14 cellular contexts compared by ENCODE assay signal in the genomic region with DNA sequence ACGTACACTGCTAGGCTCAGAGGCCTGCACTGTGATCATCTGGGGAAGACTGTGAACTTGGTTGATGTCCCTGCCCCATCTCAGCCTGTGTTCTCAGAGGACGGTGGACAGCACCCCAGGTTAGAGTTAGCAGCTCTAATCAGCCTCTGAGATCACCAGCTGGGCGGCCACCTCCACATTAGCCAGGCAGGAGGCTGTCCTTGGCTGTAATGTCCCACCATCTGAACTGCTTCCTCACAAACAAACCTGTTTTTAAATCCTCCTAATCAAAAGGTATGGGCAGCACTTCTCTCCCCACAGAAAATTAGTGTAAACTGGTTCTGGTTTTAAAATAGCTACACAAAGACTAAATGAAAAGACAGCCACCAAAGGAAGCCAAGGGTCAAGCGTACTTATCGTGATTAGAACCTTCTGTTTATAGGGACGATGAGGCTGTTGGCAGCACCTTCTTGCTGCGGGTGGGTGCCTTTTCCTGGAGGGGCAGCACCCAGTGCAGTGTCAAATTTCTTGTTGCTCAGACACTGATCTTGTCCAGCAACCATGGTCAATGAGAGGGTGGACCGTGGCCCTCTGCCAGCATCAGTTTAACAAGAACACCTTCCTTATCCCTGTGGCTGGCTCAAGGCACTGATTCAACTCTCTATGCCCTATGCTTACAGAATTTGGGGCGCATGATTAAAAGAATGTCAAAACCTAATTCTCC. TPM values are rescaled to one million over a fixed set of nuclear protein-coding genes. Genes with fewer than 3 reads are reported as not detected.
DNase-seq lines count a peak whose midpoint lies in the region; ATAC-seq, FAIRE-seq and TF ChIP-seq lines count a peak whose summit lies in the region.
"Had no signal": no experiment of that assay in that cellular context is flagged by ENCODE, and none has a peak within 500 bp of the region (broad histone marks: within the 10 kb centered on the region; RNA-seq: fewer than 3 reads in every experiment).

No MANE protein-coding gene starts in this region.

- peak overlapping the region; percentile 33; the same call in 1 of the 2 replicates for H2AFZ ChIP-seq in GM12878 (ENCODE audit: control insufficient read depth, low read depth, low read length)

- peaks cover 0 to 5% (median 1%) of the 10 kb centered on the region in 3 donors for H3K27me3 Mint-ChIP-seq in immature natural killer cell (ENCODE audit: low read depth in 3 of 3)

- H3K9ac ChIP-seq in GM12878 (ENCODE audit: control insufficient read depth, insufficient read depth, low read length) = no peak overlapping the region

- H3K4me3 ChIP-seq in GM12878 (no peak overlapping the region), suprapubic skin (no peak overlapping the region)

- no peak overlapping the region for H3K27ac Mint-ChIP-seq in immature natural killer cell

- ATAC-seq in activated CD4-positive, CD25-positive, alpha-beta regulatory T cell treated with anti-CD3 and anti-CD28 coated beads, Interleukin-2, amount 50 U/mL, for 24 hours = no peak
- no peak for ATAC-seq in GM12878
- ATAC-seq in left lobe of liver = peak; percentile 86
- ATAC-seq in GM18517 (IDR thresholded peaks at IDR 0.05; ENCODE audit: unreplicated experiment) = no peak
- no peak for ATAC-seq in HG02571 (IDR thresholded peaks at IDR 0.05; ENCODE audit: unreplicated experiment)

- TF ChIP-seq EP300 in GM12878 (IDR thresholded peaks at IDR 0.05; ENCODE audit: borderline replicate concordance in 1 of 2, control insufficient read depth in 1 of 2, low read depth in 2 of 2, low read length in 2 of 2) (no peak), suprapubic skin (IDR thresholded peaks at IDR 0.05) (no peak)

- no TSS peak for BruUV-seq in GM12878 (replicated peaks; lab: Mats Ljungman, UMichigan)

- DNase-seq in activated CD4-positive, CD25-positive, alpha-beta regulatory T cell treated with anti-CD3 and anti-CD28 coated beads, Interleukin-2, amount 50 U/mL, for 72 hours = peak; percentile 12
- DNase-seq in GM12878 (ENCODE audit: low read depth, low spot score) (no peak), left lobe of liver (ENCODE audit: low spot score) (peak; percentile 70), suprapubic skin (ENCODE audit: low spot score in 2 of 2) (peak; percentile 60 to 70), immature natural killer cell (no peak)
- DNase-seq: ACHN, NCI-H1694 treated with DMSO at 0.1 percent for 48 hours, OCI-M1 had no signal

- WGBS in GM12878 (ENCODE audit: insufficient coverage, insufficient replicate concordance, low lambda C conversion rate, missing lambda C conversion rate) = 57% methylated on average over 9 of the region's 9 CpGs
- 51% methylated on average over 9 of the region's 9 CpGs for WGBS in suprapubic skin

- H3K36me3 ChIP-seq in GM12878 (ENCODE audit: control insufficient read depth in 2 of 2, insufficient read depth in 2 of 2, low read length in 1 of 2) (no peaks in the 10 kb centered on the region), suprapubic skin (no peaks in the 10 kb centered on the region)

- H3K4me1 Mint-ChIP-seq in immature natural killer cell = no peaks in the 10 kb centered on the region

- H3K27me3 ChIP-seq in GM12878 (replicated peaks in 1 of 2; ENCODE audit: control insufficient read depth in 2 of 2, insufficient read depth in 2 of 2, low read length in 1 of 2) (no peaks in the 10 kb centered on the region), suprapubic skin (no peaks in the 10 kb centered on the region)

- H3K4me2 ChIP-seq in GM12878 (ENCODE audit: control insufficient read depth, insufficient read depth) = no peak overlapping the region

- RAD21 ChIA-PET in GM12878 (lab: Charles Lee; ENCODE audit: unreplicated experiment) = interaction anchor here (1.5 kb wide), 1 partner anchor 79 kb away, joined by 4 read pairs; a partner anchor contains a TSS

- no peaks in the 10 kb centered on the region for H3K79me2 ChIP-seq in GM12878 (ENCODE audit: control insufficient read depth, insufficient read depth, low read length)

- no peak for TF ChIP-seq RAD21 in GM12878 (IDR thresholded peaks at IDR 0.05; ENCODE audit: insufficient read depth, low read depth, low read length)

- no peaks in the 10 kb centered on the region for H3K9me3 Mint-ChIP-seq in immature natural killer cell

- POLR2A ChIA-PET in GM12878 (lab: Charles Lee) = no interaction called here

- H4K20me1 ChIP-seq in GM12878 (ENCODE audit: control insufficient read depth, insufficient read depth) = no peaks in the 10 kb centered on the region

- no peak overlapping the region for H3K4me3 Mint-ChIP-seq in immature natural killer cell

- FAIRE-seq in GM12878 (lab: Jason Lieb, UNC) = no peak
- FAIRE-seq: small intestine had no signal

- H3K36me3 Mint-ChIP-seq in immature natural killer cell = no peaks in the 10 kb centered on the region

- TF ChIP-seq CTCF in GM12878 (IDR thresholded peaks at IDR 0.05 in 2 of 3, conservative IDR thresholded peaks at IDR 0.05 in 1 of 3; ENCODE audit: control insufficient read depth in 2 of 3, extremely low read depth in 1 of 3, insufficient read depth in 1 of 3, low read depth in 3 of 3, low read length in 3 of 3) (no peak), suprapubic skin (IDR thresholded peaks at IDR 0.05) (no peak)

- intact Hi-C loops in GM12878 (cut with micrococcal nuclease; ENCODE audit: unreplicated experiment) = no loop called here

- in situ Hi-C loops in GM12878 (cut with MboI) = no loop called here

- H3K9me3 ChIP-seq in GM12878 (replicated peaks; ENCODE audit: control insufficient read depth, insufficient read depth, low read length) (no peaks in the 10 kb centered on the region), suprapubic skin (no peaks in the 10 kb centered on the region)

- H3K27ac ChIP-seq in GM12878 (ENCODE audit: control insufficient read depth, insufficient read depth) (no peak overlapping the region), suprapubic skin (peak overlapping the region; percentile 79)

- no peak for TF ChIP-seq POLR2A in GM12878 (IDR thresholded peaks at IDR 0.05; ENCODE audit: low read depth, low read length)
- TF ChIP-seq POLR2A in suprapubic skin (IDR thresholded peaks at IDR 0.05) = no peak

- SMC1A ChIA-PET in GM12878 (lab: Charles Lee; ENCODE audit: uncharacterized antibody, unreplicated experiment) = interaction anchor here (0.7 to 1.3 kb wide), 2 partner anchors 15 to 30 kb away, joined by 3 to 5 read pairs; no protein-coding TSS in a partner anchor

- CTCF ChIA-PET in GM12878 (lab: Yijun Ruan, JAX) = interaction anchor here (3.8 kb wide), 1 partner anchor 31 kb away, joined by 15 read pairs; no protein-coding TSS in a partner anchor

- H3K4me1 ChIP-seq in GM12878 (ENCODE audit: control insufficient read depth, insufficient read depth, low read length) (no peaks in the 10 kb centered on the region), suprapubic skin (peaks cover 96% of the 10 kb centered on the region)

TF ChIP-seq in GM12878, 131 proteins besides CTCF, POLR2A, EP300 and RAD21 (continues in another document):
- TF ChIP-seq CEBPB (IDR thresholded peaks at IDR 0.05; ENCODE audit: borderline replicate concordance in 1 of 2, low read depth in 2 of 2, low read length in 2 of 2) = no peak

RNA-seq across cellular contexts. Expression of a gene that starts 24.6 kb away (rescaled TPM):
- 0.98 and 1.3 TPM in 2 replicates for total RNA-seq in GM12878 (2013; cell fraction: nucleolus; rRNA removed)
- total RNA-seq in GM12878 (2014; rRNA removed) (0.45 and 0.54 TPM in 2 replicates), GM12878 (2014; rRNA removed; fragmentation: Illumina TruSeq; extraction: Trizol) (0.32 and 0.36 TPM in 2 replicates), GM12878 (2021) (0.49 and 1.1 TPM in 2 replicates), left lobe of liver (not detected), suprapubic skin (100 to 1,000 TPM in 2 of 4 donors, 10 to 100 TPM in 2; 61.8 to 375 (median 102) TPM)
- 0.13 TPM for polyA plus RNA-seq in GM12878 (2011; ENCODE audit: low read depth)
- polyA plus RNA-seq in GM12878 (2011; rRNA removed) (0.45 and 0.60 TPM in 2 replicates), GM12878 (2014; fragmentation: Illumina TruSeq; extraction: Trizol) (0.75 and 2.5 TPM in 2 replicates), GM12878 (2014; fragmentation: Nextera tagmentation; extraction: Ambion mirVana) (under 1 TPM; 0.11 to 0.19 TPM), GM12878 (2014; rRNA removed) (0.33 and 0.88 TPM in 2 replicates), GM12878 (2016; fragmentation: Nextera tagmentation; extraction: Ambion mirVana) (under 1 TPM; 0.39 to 0.71 TPM), immature natural killer cell (under 1 TPM in 1 of 3 donors, not detected in 2; 0.07 TPM)
- 1.2 and 1.3 TPM in 2 replicates for polyA plus RNA-seq in GM12878 (2011; cell fraction: cytosol; rRNA removed)
- polyA plus RNA-seq in GM12878 (2011; cell fraction: nucleus; rRNA removed) = 2.6 and 3.2 TPM in 2 replicates
- polyA plus RNA-seq in GM12878 (2012) = 0.20 and 0.27 TPM in 2 replicates
- 0.44 and 1.9 TPM in 2 replicates for polyA minus RNA-seq in GM12878 (2011; rRNA and poly(A)+ RNA removed)
- polyA minus RNA-seq in GM12878 (2011; cell fraction: cytosol; rRNA and poly(A)+ RNA removed) = 0.52 and 1.6 TPM in 2 replicates
- 0.96 and 1.1 TPM in 2 replicates for polyA minus RNA-seq in GM12878 (2011; cell fraction: nucleus; rRNA and poly(A)+ RNA removed)
- total RNA-seq: chondrocyte had no signal

RNA-seq across cellular contexts. Expression of a gene that starts 54.6 kb away (rescaled TPM):
- 9.0 and 11.7 TPM in 2 replicates for total RNA-seq in GM12878 (2013; cell fraction: nucleolus; rRNA removed)
- total RNA-seq in GM12878 (2014; rRNA removed) = 4.6 and 4.7 TPM in 2 replicates
- 3.7 TPM in 2 replicates for total RNA-seq in GM12878 (2014; rRNA removed; fragmentation: Illumina TruSeq; extraction: Trizol)
- total RNA-seq in GM12878 (2021) = 5.9 and 6.4 TPM in 2 replicates
- 3.6 TPM for polyA plus RNA-seq in GM12878 (2011; ENCODE audit: low read depth)
- polyA plus RNA-seq in GM12878 (2011; rRNA removed) = 0.01 and 0.07 TPM in 2 replicates
- polyA plus RNA-seq in GM12878 (2011; cell fraction: cytosol; rRNA removed) = not detected in 2 replicates
- not detected in 2 replicates for polyA plus RNA-seq in GM12878 (2011; cell fraction: nucleus; rRNA removed)
- 3.4 and 3.9 TPM in 2 replicates for polyA plus RNA-seq in GM12878 (2012)
- polyA plus RNA-seq in GM12878 (2014; fragmentation: Illumina TruSeq; extraction: Trizol) = 7.2 and 8.5 TPM in 2 replicates
- polyA plus RNA-seq in GM12878 (2014; fragmentation: Nextera tagmentation; extraction: Ambion mirVana) = 1 to 10 TPM; 1.2 to 2.2 TPM
- 9.8 and 10.4 TPM in 2 replicates for polyA plus RNA-seq in GM12878 (2014; rRNA removed)
- 1 to 10 TPM; 3.7 to 4.4 TPM for polyA plus RNA-seq in GM12878 (2016; fragmentation: Nextera tagmentation; extraction: Ambion mirVana)
- not detected in 2 replicates for polyA minus RNA-seq in GM12878 (2011; rRNA and poly(A)+ RNA removed)
- polyA minus RNA-seq in GM12878 (2011; cell fraction: cytosol; rRNA and poly(A)+ RNA removed) = 3.6 and 4.4 TPM in 2 replicates
- 0.12 and 0.77 TPM in 2 replicates for polyA minus RNA-seq in GM12878 (2011; cell fraction: nucleus; rRNA and poly(A)+ RNA removed)
- 0.86 TPM for total RNA-seq in left lobe of liver
- 100 to 1,000 TPM in 1 of 4 donors, 10 to 100 TPM in 3; 42.8 to 115 (median 58.7) TPM for total RNA-seq in suprapubic skin
- polyA plus RNA-seq in immature natural killer cell = 1 to 10 TPM; 3.1 to 8.2 (median 7.4) TPM
- total RNA-seq: G401 had no signal

Comparison
In these comparisons a context has a peak if more than half of its experiments do, and no peak if none do; other contexts are left out.
1. DNase-seq: peak in activated CD4-positive, CD25-positive, alpha-beta regulatory T cell treated with anti-CD3 and anti-CD28 coated beads, Interleukin-2, amount 50 U/mL, for 72 hours (single experiment), left lobe of liver (single experiment) and suprapubic skin (2 of 2); none in GM12878 (single experiment) and immature natural killer cell (0 of 3).
2. RNA of a gene that starts 24.6 kb away (total RNA-seq): 61.8 to 375 TPM in suprapubic skin; 0.32 to 1.3 TPM in GM12878 and not detected in left lobe of liver (single experiment); every median in the first group is over 10 times any median in the second.